In genomic region chr17:45946841-45947256, GRCh38 we compare ENCODE assay signal across 1 cellular context.
TF ChIP-seq lines count a peak whose summit lies in the region.

No MANE protein-coding gene starts in this region.

TF ChIP-seq in HepG2, 621 proteins besides CTCF, POLR2A, EP300 and RAD21:
- TF ChIP-seq ZBTB33 (CRISPR knock-in tag; IDR thresholded peaks at IDR 0.05) (peak; percentile 94), NFYC (CRISPR knock-in tag; IDR thresholded peaks at IDR 0.05) (no peak), ZNF7 (CRISPR knock-in tag; IDR thresholded peaks at IDR 0.05) (peak; percentile 32; the same call in 1 of the 2 replicates), CEBPG (CRISPR knock-in tag; IDR thresholded peaks at IDR 0.05) (peak; percentile 65; the same call in 1 of the 2 replicates)
TF ChIP-seq in HepG2: peak in this region for 3.
